20 cellular contexts compared by ENCODE assay signal in the genomic region with DNA sequence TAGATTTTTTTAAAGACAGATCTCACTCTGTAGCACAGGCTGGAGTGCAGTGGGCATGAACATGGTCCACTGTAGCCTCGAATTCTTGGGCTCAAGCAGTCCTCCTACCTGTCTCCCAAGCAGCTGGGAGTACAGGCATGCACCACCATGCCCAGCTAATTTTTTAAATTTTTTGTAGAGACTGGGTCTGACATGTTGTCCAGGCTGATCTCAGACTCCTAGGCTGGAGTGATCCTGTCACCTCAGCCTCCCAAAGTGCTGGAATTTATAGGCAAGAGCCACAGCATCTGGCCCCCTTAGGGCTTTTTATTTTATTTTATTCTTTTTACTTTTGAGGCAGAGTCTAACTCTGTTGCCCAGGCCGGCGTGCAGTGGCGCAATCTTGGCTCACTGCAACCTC. TPM values are rescaled to one million over a fixed set of nuclear protein-coding genes. Genes with fewer than 3 reads are reported as not detected.
DNase-seq lines count a peak whose midpoint lies in the region; ATAC-seq and TF ChIP-seq lines count a peak whose summit lies in the region.
"Had no signal": no experiment of that assay in that cellular context is flagged by ENCODE, and none has a peak within 500 bp of the region (broad histone marks: within the 10 kb centered on the region; RNA-seq: fewer than 3 reads in every experiment).

No MANE protein-coding gene starts in this region.

- no peak overlapping the region for H3K4me3 Mint-ChIP-seq in MCF 10A (ENCODE audit: unreplicated experiment)
- no peak overlapping the region for H3K4me3 Mint-ChIP-seq in T-helper 17 cell
- H3K4me3 Mint-ChIP-seq: IgD-negative memory B cell had no signal

- ATAC-seq in T-helper 17 cell = no peak
- ATAC-seq: A549, PC-3 had no signal

- no peak overlapping the region for H2BK15ac ChIP-seq in mesendoderm (replicated peaks; ENCODE audit: low read depth)

- peaks cover 7% of the 10 kb centered on the region for H3K79me1 ChIP-seq in mesendoderm (ENCODE audit: low read length)

- no peak overlapping the region for H3K4ac ChIP-seq in mesendoderm (ENCODE audit: low read depth, low read length)

- H3K79me2 ChIP-seq in mammary epithelial cell (ENCODE audit: insufficient read depth, low read length) (peaks cover 60% of the 10 kb centered on the region), mesendoderm (ENCODE audit: control insufficient read depth, insufficient read depth, low read length) (peaks cover 24% of the 10 kb centered on the region)

- 67% methylated on average over 3 of the region's 4 CpGs for WGBS in mammary epithelial cell (ENCODE audit: low coverage, missing lambda C conversion rate)
- no CpG with 5 or more reads among the region's 4 CpGs for WGBS in mesendoderm (ENCODE audit: extremely low coverage, insufficient coverage, low lambda C conversion rate)

- H3K36me3 Mint-ChIP-seq in MCF 10A (ENCODE audit: insufficient read depth, unreplicated experiment) = peaks cover 58% of the 10 kb centered on the region
- no peaks in the 10 kb centered on the region for H3K36me3 Mint-ChIP-seq in T-helper 17 cell (ENCODE audit: low read depth)
- H3K36me3 Mint-ChIP-seq: IgD-negative memory B cell had no signal

- H3K27ac ChIP-seq in mammary epithelial cell (ENCODE audit: insufficient read depth, low read depth, low read length) = no peak overlapping the region
- H3K27ac ChIP-seq in mesendoderm (ENCODE audit: low read depth, low read length) = no peak overlapping the region
- H3K27ac ChIP-seq: SJSA1 had no signal

- H3K4me1 Mint-ChIP-seq in MCF 10A (ENCODE audit: insufficient read depth, unreplicated experiment) (peaks cover 18% of the 10 kb centered on the region), T-helper 17 cell (peaks cover 6% of the 10 kb centered on the region)

- H3K4me3 ChIP-seq in mammary epithelial cell (replicated peaks in 1 of 3; ENCODE audit: insufficient read depth in 1 of 3, low read depth in 2 of 3, low read length in 3 of 3) (no peak overlapping the region), mesendoderm (ENCODE audit: low read length) (no peak overlapping the region)
- H3K4me3 ChIP-seq: A549, SJSA1 had no signal

- CTCF ChIA-PET in MCF 10A (lab: Yijun Ruan, JAX) (interaction anchor here (0.6 to 1.5 kb wide), 2 partner anchors 12 to 1842 kb away, joined by 3 to 4 read pairs; no protein-coding TSS in a partner anchor), mammary epithelial cell (lab: Charles Lee; ENCODE audit: low non-redundant PET) (no interaction called here)

- H2BK120ac ChIP-seq in mesendoderm (ENCODE audit: low read depth, low read length) = no peak overlapping the region

- dilution Hi-C loops in mammary epithelial cell (cut with HindIII; ENCODE audit: low sequenced_read_pairs) = loop anchor here (10.0 kb wide), 1 partner anchor 85 kb away; no protein-coding TSS in a partner anchor

- BruUV-seq in MCF 10A (replicated peaks; lab: Mats Ljungman, UMichigan) = no TSS peak
- no TSS peak for BruUV-seq in mammary epithelial cell (replicated peaks; lab: Mats Ljungman, UMichigan)

- no peak overlapping the region for H3K23ac ChIP-seq in mesendoderm (ENCODE audit: low read length)

- H3K27me3 Mint-ChIP-seq in MCF 10A (ENCODE audit: insufficient read depth, unreplicated experiment) (no peaks in the 10 kb centered on the region), T-helper 17 cell (no peaks in the 10 kb centered on the region)
- H3K27me3 Mint-ChIP-seq: IgD-negative memory B cell had no signal

- DNase-seq in MCF 10A (ENCODE audit: unreplicated experiment) = no peak
- no peak for DNase-seq in mammary epithelial cell
- DNase-seq in T-helper 17 cell = no peak
- no peak for DNase-seq in mesendoderm
- DNase-seq in T-helper 1 cell = no peak
- DNase-seq in NCI-H748 (lab: John Stamatoyannopoulos, UW; ENCODE audit: unreplicated experiment) = no peak
- DNase-seq in activated CD4-positive, alpha-beta T cell treated with anti-CD3 and anti-CD28 coated beads, Interleukin-2, amount 50 U/mL, for 1 hour = no peak
- DNase-seq in foreskin melanocyte = no peak
- DNase-seq: C1 segment of cervical spinal cord, Caco-2, Kasumi-1, NCI-H1417, NCI-H1930, NCI-H2171, NCI-H446 treated with DMSO at 0.1 percent for 48 hours, NCI-H82, PC-3 had no signal

- H3K27me3 ChIP-seq in mammary epithelial cell (ENCODE audit: insufficient read depth, low read length) (no peaks in the 10 kb centered on the region), mesendoderm (ENCODE audit: insufficient read depth, low read length, poor library complexity) (no peaks in the 10 kb centered on the region)
- H3K27me3 ChIP-seq: SJSA1 had no signal

- H4K8ac ChIP-seq in mesendoderm (ENCODE audit: low read depth, low read length) = peak overlapping the region; percentile 28

- no peak overlapping the region for H2AFZ ChIP-seq in mammary epithelial cell (ENCODE audit: low read depth, low read length)

- no peak overlapping the region for H3K18ac ChIP-seq in mesendoderm (ENCODE audit: low read length)

- H3K4me2 ChIP-seq in mammary epithelial cell (ENCODE audit: insufficient read depth, low read depth, low read length) (no peak overlapping the region), mesendoderm (ENCODE audit: low read length) (no peak overlapping the region)
- H3K4me2 ChIP-seq: A549 had no signal

- no peak overlapping the region for H4K5ac ChIP-seq in mesendoderm (ENCODE audit: low read length)

- no peaks in the 10 kb centered on the region for H3K9me3 ChIP-seq in mammary epithelial cell (replicated peaks; ENCODE audit: insufficient read depth, low read length)
- no peaks in the 10 kb centered on the region for H3K9me3 ChIP-seq in T-helper 17 cell (ENCODE audit: control insufficient read depth, low read length, poor library complexity, severe bottlenecking)
- H3K9me3 ChIP-seq: A549, Caco-2, SJSA1 had no signal

- H3K9ac ChIP-seq in mammary epithelial cell (ENCODE audit: insufficient read depth, low read length) = no peak overlapping the region
- no peak overlapping the region for H3K9ac ChIP-seq in mesendoderm (ENCODE audit: low read length)

- no peaks in the 10 kb centered on the region for H3K9me3 Mint-ChIP-seq in MCF 10A (ENCODE audit: unreplicated experiment)
- H3K9me3 Mint-ChIP-seq: IgD-negative memory B cell had no signal

- TF ChIP-seq CTCF in MCF 10A (IDR thresholded peaks at IDR 0.05; ENCODE audit: unreplicated experiment) (no peak), mammary epithelial cell (conservative IDR thresholded peaks at IDR 0.05 in 1 of 2, IDR thresholded peaks at IDR 0.05 in 1 of 2; ENCODE audit: extremely low read depth in 1 of 2, insufficient read depth in 1 of 2, low read depth in 1 of 2, low read length in 2 of 2) (no peak)

- H3K27ac Mint-ChIP-seq in MCF 10A (ENCODE audit: low read depth, unreplicated experiment) = peak overlapping the region; percentile 61
- H3K27ac Mint-ChIP-seq in T-helper 17 cell = peak overlapping the region; percentile 82
- H3K27ac Mint-ChIP-seq: IgD-negative memory B cell had no signal

- H3K56ac ChIP-seq in mesendoderm (ENCODE audit: low read length) = no peak overlapping the region

- no peaks in the 10 kb centered on the region for H4K20me1 ChIP-seq in mammary epithelial cell (ENCODE audit: insufficient read depth, low read length)

- POLR2A ChIA-PET in MCF 10A (lab: Yijun Ruan, JAX) = interaction anchor here (0.7 to 0.8 kb wide), 2 partner anchors 10 to 1564 kb away, joined by 3 to 4 read pairs; no protein-coding TSS in a partner anchor

- intact Hi-C loops in MCF 10A (cut with micrococcal nuclease) = no loop called here
- intact Hi-C loops in mammary epithelial cell (cut with micrococcal nuclease) = no loop called here

- H3K4me1 ChIP-seq in mammary epithelial cell (ENCODE audit: insufficient read depth, low read length) (peaks cover 12% of the 10 kb centered on the region), mesendoderm (ENCODE audit: control insufficient read depth, low read depth, low read length) (no peaks in the 10 kb centered on the region)
- H3K4me1 ChIP-seq: Caco-2 had no signal

- H3K36me3 ChIP-seq in mammary epithelial cell (ENCODE audit: insufficient read depth, low read length) (peaks cover 4% of the 10 kb centered on the region), mesendoderm (ENCODE audit: control insufficient read depth, insufficient read depth, low read length) (no peaks in the 10 kb centered on the region)

- no peak overlapping the region for H2AK5ac ChIP-seq in mesendoderm (ENCODE audit: low read length)

- no peak overlapping the region for H2BK5ac ChIP-seq in mesendoderm (ENCODE audit: low read length)

- in situ Hi-C loops in mammary epithelial cell (cut with MboI; ENCODE audit: low sequenced_read_pairs in 2 of 2) = no loop called here

RNA-seq across cellular contexts. Expression of gene NSD1, which starts 56.4 kb away (rescaled TPM):
- 110 and 111 TPM in 2 replicates for total RNA-seq in MCF 10A (2022)
- 10 to 100 TPM; 53.0 to 55.7 TPM for total RNA-seq in mammary epithelial cell
- polyA plus RNA-seq in mammary epithelial cell = 12.3 TPM
- polyA minus RNA-seq in mammary epithelial cell = 115 TPM
- 100 to 1,000 TPM; 103 TPM for total RNA-seq in T-helper 17 cell
- polyA plus RNA-seq in mesendoderm (2013, experiment 1 of 2) = 38.2 TPM
- 38.5 TPM for polyA plus RNA-seq in mesendoderm (2013, experiment 2 of 2)
